In genomic region chr2:43541165-43541564, GRCh38 we compare ENCODE assay signal across 15 cellular contexts. TPM values are rescaled to one million over a fixed set of nuclear protein-coding genes. Genes with fewer than 3 reads are reported as not detected.
A peak's percentile ranks its signal among the peaks of the same experiment; 100 is the strongest.
DNase-seq lines count a peak whose midpoint lies in the region; ATAC-seq, FAIRE-seq and TF ChIP-seq lines count a peak whose summit lies in the region.
"Had no signal": no experiment of that assay in that cellular context is flagged by ENCODE, and none has a peak within 500 bp of the region (broad histone marks: within the 10 kb centered on the region; RNA-seq: fewer than 3 reads in every experiment).

No MANE protein-coding gene starts in this region.

- no peaks in the 10 kb centered on the region for H3K9me3 Mint-ChIP-seq in stimulated activated naive CD8-positive, alpha-beta T cell treated with anti-CD3 and anti-CD28 coated beads, Interleukin-15, amount 100 ng/mL, for 72 hours
- H3K9me3 Mint-ChIP-seq: activated naive CD4-positive, alpha-beta T cell treated with anti-CD3 and anti-CD28 coated beads for 36 hours had no signal

- H3K4me1 Mint-ChIP-seq in stimulated activated naive CD8-positive, alpha-beta T cell treated with anti-CD3 and anti-CD28 coated beads, Interleukin-15, amount 100 ng/mL, for 72 hours = peaks cover 16% of the 10 kb centered on the region

- H3K27me3 ChIP-seq in bronchial epithelial cell (ENCODE audit: control insufficient read depth, insufficient read depth, low read length) (no peaks in the 10 kb centered on the region), muscle layer of duodenum (ENCODE audit: low read depth, low read length) (no peaks in the 10 kb centered on the region), psoas muscle (ENCODE audit: insufficient read depth in 3 of 3, low read length in 2 of 3) (no peaks in the 10 kb centered on the region)
- H3K27me3 ChIP-seq: cardiac muscle cell had no signal

- no peak overlapping the region for H3K27ac Mint-ChIP-seq in stimulated activated naive CD8-positive, alpha-beta T cell treated with anti-CD3 and anti-CD28 coated beads, Interleukin-15, amount 100 ng/mL, for 72 hours
- H3K27ac Mint-ChIP-seq: activated naive CD4-positive, alpha-beta T cell treated with anti-CD3 and anti-CD28 coated beads for 36 hours had no signal

- intact Hi-C loops in psoas muscle (cut with DNase I) = loop anchor here in 1 of 2 donors (2.0 kb wide), 1 partner anchor 712 kb away; no protein-coding TSS in a partner anchor

- FAIRE-seq in bronchial epithelial cell (lab: Jason Lieb, UNC) (no peak), frontal cortex (lab: Jason Lieb, UNC) (no peak)
- FAIRE-seq: endothelial cell of umbilical vein had no signal

- WGBS in psoas muscle, 3 donors = 59 to 71% (median 59%) methylated on average over 6 of the region's 6 CpGs

- H3K4me3 Mint-ChIP-seq in stimulated activated naive CD8-positive, alpha-beta T cell treated with anti-CD3 and anti-CD28 coated beads, Interleukin-15, amount 100 ng/mL, for 72 hours = no peak overlapping the region
- H3K4me3 Mint-ChIP-seq: activated naive CD4-positive, alpha-beta T cell treated with anti-CD3 and anti-CD28 coated beads for 36 hours had no signal

- H3K27ac ChIP-seq in muscle layer of duodenum (ENCODE audit: low read length) (peak overlapping the region; percentile 46), psoas muscle (no peak overlapping the region)
- H3K27ac ChIP-seq: cardiac muscle cell had no signal

- H3K4me1 ChIP-seq in muscle layer of duodenum (ENCODE audit: control insufficient read depth in 1 of 2, insufficient read depth in 2 of 2, low read length in 2 of 2) = peaks cover 0 to 4% of the 10 kb centered on the region in 2 donors
- H3K4me1 ChIP-seq in psoas muscle = peaks cover 9% of the 10 kb centered on the region

- peak; percentile 46 for ATAC-seq in stimulated activated naive CD8-positive, alpha-beta T cell treated with anti-CD3 and anti-CD28 coated beads, Interleukin-15, amount 100 ng/mL, for 72 hours
- no peak for ATAC-seq in stimulated activated naive CD8-positive, alpha-beta T cell treated with anti-CD3 and anti-CD28 coated beads, Interleukin-15, Interleukin-2, amounts not matched to agents 100 U/mL and 50 U/mL, for 24 hours
- ATAC-seq in HG02870 (IDR thresholded peaks at IDR 0.05; ENCODE audit: unreplicated experiment) (no peak), psoas muscle (no peak)

- TF ChIP-seq CTCF in bronchial epithelial cell (IDR thresholded peaks at IDR 0.05; ENCODE audit: insufficient read depth, low read length, severe bottlenecking) = no peak
- TF ChIP-seq CTCF in psoas muscle (IDR thresholded peaks at IDR 0.05) = no peak

- H3K9me3 ChIP-seq in muscle layer of duodenum (ENCODE audit: control insufficient read depth in 1 of 2, low read length in 2 of 2) = no peaks in the 10 kb centered on the region
- no peaks in the 10 kb centered on the region for H3K9me3 ChIP-seq in psoas muscle

- DNase-seq in stimulated activated naive CD8-positive, alpha-beta T cell treated with anti-CD3 and anti-CD28 coated beads, Interleukin-15, amount 100 ng/mL, for 72 hours = no peak
- no peak for DNase-seq in stimulated activated naive CD8-positive, alpha-beta T cell treated with anti-CD3 and anti-CD28 coated beads, Interleukin-15, Interleukin-2, amounts not matched to agents 100 U/mL and 50 U/mL, for 24 hours
- DNase-seq in bronchial epithelial cell (ENCODE audit: low read depth) (peak; percentile 99), SK-N-DZ (ENCODE audit: low spot score) (no peak), frontal cortex (ENCODE audit: low spot score in 2 of 2) (no peak), psoas muscle (no peak)
- DNase-seq: activated naive CD4-positive, alpha-beta T cell treated with anti-CD3 and anti-CD28 coated beads for 36 hours; KBM-7; NCI-H146; NCI-H510A treated with DMSO at 0.1 percent for 48 hours; T-helper 9 cell had no signal

- no peaks in the 10 kb centered on the region for H3K27me3 Mint-ChIP-seq in stimulated activated naive CD8-positive, alpha-beta T cell treated with anti-CD3 and anti-CD28 coated beads, Interleukin-15, amount 100 ng/mL, for 72 hours

- H3K4me3 ChIP-seq in bronchial epithelial cell (ENCODE audit: low read depth, low read length) (no peak overlapping the region), muscle layer of duodenum (ENCODE audit: low read depth in 1 of 2, low read length in 2 of 2) (no peak overlapping the region), psoas muscle (no peak overlapping the region)
- H3K4me3 ChIP-seq: cardiac muscle cell had no signal

- H3K36me3 ChIP-seq in bronchial epithelial cell (ENCODE audit: control insufficient read depth, insufficient read depth, low read length) (no peaks in the 10 kb centered on the region), muscle layer of duodenum (ENCODE audit: control insufficient read depth in 1 of 2, insufficient read depth in 2 of 2, low read length in 2 of 2) (peaks cover 0 to 4% of the 10 kb centered on the region in 2 donors), psoas muscle (ENCODE audit: insufficient read depth in 1 of 2, low read depth in 1 of 2) (no peaks in the 10 kb centered on the region)
- H3K36me3 ChIP-seq: cardiac muscle cell had no signal

RNA-seq across cellular contexts. Expression of gene THADA, which starts 54.7 kb away (rescaled TPM):
- total RNA-seq in bronchial epithelial cell (22.1 and 25.8 TPM in 2 replicates), frontal cortex (32.6 TPM), psoas muscle (10 to 100 TPM; 11.4 to 17.4 (median 12.9) TPM)
- 9.1 and 12.3 TPM in 2 replicates for polyA plus RNA-seq in SK-N-DZ (2014; cell fraction: cytosol; rRNA removed)
- polyA plus RNA-seq in SK-N-DZ (2014; cell fraction: nucleus; rRNA removed) = 18.2 and 18.9 TPM in 2 replicates
- 10 to 100 TPM in 2 of 3 donors, 1 to 10 TPM in 1; 8.1 to 11.6 (median 11.3) TPM for polyA plus RNA-seq in psoas muscle
